In the genomic region with DNA sequence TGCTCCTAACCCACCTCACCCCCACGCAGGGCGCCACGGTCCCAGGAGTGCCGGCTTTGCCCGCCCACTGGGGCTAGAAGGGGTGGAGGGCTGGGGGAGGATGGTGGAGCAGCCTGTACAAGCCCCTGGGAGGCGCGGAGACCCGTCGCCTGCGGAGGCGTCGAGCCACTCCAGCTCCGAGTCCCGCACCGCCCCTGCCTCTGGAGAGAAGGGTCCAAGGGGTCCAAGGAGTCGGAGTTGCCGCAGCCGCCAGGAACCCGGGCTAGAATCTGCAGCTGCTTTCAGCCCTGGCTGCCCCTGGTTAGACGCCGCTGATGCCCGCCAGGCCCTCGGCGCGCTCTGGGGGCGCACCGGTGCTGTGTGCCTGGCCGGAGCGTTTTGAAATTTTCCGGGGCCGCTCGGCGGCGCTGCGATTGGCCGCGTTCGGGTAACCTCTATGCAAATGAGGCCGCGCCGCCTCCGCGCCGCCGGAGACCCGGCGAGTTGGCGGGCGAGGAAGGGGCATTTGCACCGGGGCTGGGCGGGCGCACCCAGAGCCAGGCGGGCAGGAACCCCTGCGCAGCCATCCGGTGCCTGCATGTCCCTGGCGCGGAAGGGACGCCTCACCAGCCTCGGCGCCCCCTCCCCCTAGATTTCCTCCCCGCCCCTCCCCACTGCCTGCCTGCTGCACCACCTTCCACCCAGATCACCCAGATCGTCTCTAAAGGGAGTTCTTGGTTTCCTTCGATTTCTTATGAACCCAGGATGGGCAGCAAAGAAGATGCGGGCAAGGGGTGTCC, we compare ENCODE assay signal across 8 cellular contexts. TPM values are rescaled to one million over a fixed set of nuclear protein-coding genes. Genes with fewer than 3 reads are reported as not detected.
DNase-seq lines count a peak whose midpoint lies in the region; FAIRE-seq and TF ChIP-seq lines count a peak whose summit lies in the region.

A gene with protein sequence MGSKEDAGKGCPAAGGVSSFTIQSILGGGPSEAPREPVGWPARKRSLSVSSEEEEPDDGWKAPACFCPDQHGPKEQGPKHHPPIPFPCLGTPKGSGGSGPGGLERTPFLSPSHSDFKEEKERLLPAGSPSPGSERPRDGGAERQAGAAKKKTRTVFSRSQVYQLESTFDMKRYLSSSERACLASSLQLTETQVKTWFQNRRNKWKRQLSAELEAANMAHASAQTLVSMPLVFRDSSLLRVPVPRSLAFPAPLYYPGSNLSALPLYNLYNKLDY (plus strand): TSS at position 502 of the 779 bp plus-strand sequence. CDS start 243 bp downstream, at position 745.

- peak within 1 kb of the TSS; percentile 15 for H3K4me3 ChIP-seq in neural cell (ENCODE audit: low read length)
- no peak within 1 kb of the TSS for H3K4me3 ChIP-seq in osteoblast (ENCODE audit: insufficient read depth, low read length)
- no peak within 1 kb of the TSS for H3K4me3 ChIP-seq in uterus

- H3K9me2 ChIP-seq in neural cell (ENCODE audit: insufficient read depth, low read length): no peaks in the 10 kb centered on the region

- no peaks in the 10 kb centered on the region for H3K9me3 Mint-ChIP-seq in activated naive CD4-positive, alpha-beta T cell treated with anti-CD3 and anti-CD28 coated beads, Interleukin-2, amount 10 ng/mL, durations not matched to agents 7 days and 5 days

- CTCF ChIA-PET in activated naive CD4-positive, alpha-beta T cell treated with anti-CD3 and anti-CD28 coated beads, Interleukin-2, amount 10 ng/mL, durations not matched to agents 7 days and 5 days (lab: Charles Lee): interaction anchor here (0.9 kb wide), 1 partner anchor 11 kb away, joined by 3 read pairs; no protein-coding TSS in a partner anchor

- H3F3A ChIP-seq in neural cell (ENCODE audit: insufficient read depth, low read length, poor library complexity, severe bottlenecking): no peaks in the 10 kb centered on the region

- no peak within 1 kb of the TSS for H3K4me2 ChIP-seq in neural cell (ENCODE audit: low read length)
- H3K4me2 ChIP-seq in osteoblast (ENCODE audit: insufficient read depth, low read length): no peak within 1 kb of the TSS

- H3K36me3 ChIP-seq in neural cell (ENCODE audit: insufficient read depth, low read length): no peaks in the 10 kb centered on the region
- no peaks in the 10 kb centered on the region for H3K36me3 ChIP-seq in osteoblast (ENCODE audit: insufficient read depth, low read length)
- H3K36me3 ChIP-seq in uterus: no peaks in the 10 kb centered on the region

- H3K27me3 Mint-ChIP-seq in activated naive CD4-positive, alpha-beta T cell treated with anti-CD3 and anti-CD28 coated beads, Interleukin-2, amount 10 ng/mL, durations not matched to agents 7 days and 5 days: peaks cover 89% of the 10 kb centered on the region

- FAIRE-seq in GM12891 (lab: Jason Lieb, UNC): peak; percentile 91

- H3K27me3 ChIP-seq in neural cell (ENCODE audit: insufficient read depth, low read depth, low read length): peaks cover 100% of the 10 kb centered on the region
- H3K27me3 ChIP-seq in osteoblast (ENCODE audit: insufficient read depth, low read length): peaks cover 99% of the 10 kb centered on the region
- peaks cover 33 to 93% of the 10 kb centered on the region in 2 donors for H3K27me3 ChIP-seq in uterus

- no peak for TF ChIP-seq EP300 in neural cell (conservative IDR thresholded peaks at IDR 0.05; ENCODE audit: poor library complexity, severe bottlenecking)

- TF ChIP-seq POLR2A in GM12891 (IDR thresholded peaks at IDR 0.05; ENCODE audit: low read depth, low read length) (no peak), uterus (IDR thresholded peaks at IDR 0.05) (no peak)

- intact Hi-C loops in uterus (cut with DNase I; ENCODE audit: low total_unique reads): no loop called here

- peak within 1 kb of the TSS; percentile 60 for H3K4me3 Mint-ChIP-seq in activated naive CD4-positive, alpha-beta T cell treated with anti-CD3 and anti-CD28 coated beads, Interleukin-2, amount 10 ng/mL, durations not matched to agents 7 days and 5 days

- H2AFZ ChIP-seq in neural cell (ENCODE audit: low read depth, low read length) (no peak within 1 kb of the TSS), osteoblast (ENCODE audit: low read length) (no peak within 1 kb of the TSS)

- no peaks in the 10 kb centered on the region for H4K20me1 ChIP-seq in neural cell (ENCODE audit: insufficient read depth)
- no peaks in the 10 kb centered on the region for H4K20me1 ChIP-seq in osteoblast (ENCODE audit: insufficient read depth, low read length)

- peaks cover 74% of the 10 kb centered on the region for H3K4me1 Mint-ChIP-seq in activated naive CD4-positive, alpha-beta T cell treated with anti-CD3 and anti-CD28 coated beads, Interleukin-2, amount 10 ng/mL, durations not matched to agents 7 days and 5 days

- peak within 1 kb of the TSS; percentile 82 for H3K27ac Mint-ChIP-seq in activated naive CD4-positive, alpha-beta T cell treated with anti-CD3 and anti-CD28 coated beads, Interleukin-2, amount 10 ng/mL, durations not matched to agents 7 days and 5 days

- DNase-seq in GM12891 (ENCODE audit: insufficient read length, low spot score): no peak
- DNase-seq in KBM-7: peak; percentile 72
- DNase-seq in activated naive CD4-positive, alpha-beta T cell treated with anti-CD3 and anti-CD28 coated beads, Interleukin-2, amount 10 ng/mL, durations not matched to agents 7 days and 5 days: peak; percentile 53
- no peak for DNase-seq in osteoblast (ENCODE audit: insufficient read length, low spot score, missing footprints)
- DNase-seq in nucleus accumbens (lab: John Stamatoyannopoulos, UW): no peak
- no peak for DNase-seq in uterus
- no peak for DNase-seq in dedifferentiated amniotic fluid mesenchymal stem cell (ENCODE audit: extremely low spot score)

- no peaks in the 10 kb centered on the region for H3K4me1 ChIP-seq in osteoblast (ENCODE audit: insufficient read depth, low read length)
- peaks cover 0 to 11% of the 10 kb centered on the region in 2 donors for H3K4me1 ChIP-seq in uterus

- H3K9ac ChIP-seq in neural cell (ENCODE audit: low read length): no peak within 1 kb of the TSS

- TF ChIP-seq RAD21 in neural cell (conservative IDR thresholded peaks at IDR 0.05): no peak

- no peaks in the 10 kb centered on the region for H3K9me3 ChIP-seq in neural cell (ENCODE audit: low read length)
- no peaks in the 10 kb centered on the region for H3K9me3 ChIP-seq in osteoblast (ENCODE audit: low read depth, low read length)
- H3K9me3 ChIP-seq in uterus: no peaks in the 10 kb centered on the region

- H3K27ac ChIP-seq in neural cell (ENCODE audit: low read length) (no peak within 1 kb of the TSS), osteoblast (ENCODE audit: low read depth, low read length) (no peak within 1 kb of the TSS), uterus (no peak within 1 kb of the TSS)

- no peaks in the 10 kb centered on the region for H3K79me2 ChIP-seq in neural cell (replicated peaks; ENCODE audit: insufficient read depth, low read length)
- H3K79me2 ChIP-seq in osteoblast (ENCODE audit: insufficient read depth, low read length): no peaks in the 10 kb centered on the region

- H3K36me3 Mint-ChIP-seq in activated naive CD4-positive, alpha-beta T cell treated with anti-CD3 and anti-CD28 coated beads, Interleukin-2, amount 10 ng/mL, durations not matched to agents 7 days and 5 days: peaks cover 13% of the 10 kb centered on the region

- no peak for TF ChIP-seq CTCF in neural cell (IDR thresholded peaks at IDR 0.05; ENCODE audit: poor library complexity, severe bottlenecking)
- no peak for TF ChIP-seq CTCF in osteoblast (IDR thresholded peaks at IDR 0.05; ENCODE audit: extremely low read depth, low read depth, low read length)
- TF ChIP-seq CTCF in uterus (IDR thresholded peaks at IDR 0.05): no peak

- in situ Hi-C loops in KBM-7 (cut with MboI; ENCODE audit: low pct_unique_long_range_greater_than_20kb, low sequenced_read_pairs): loop anchor here (25.0 kb wide), 1 partner anchor 414 kb away; no protein-coding TSS in a partner anchor

TF ChIP-seq in GM12891, 5 proteins besides CTCF, POLR2A, EP300 and RAD21:
- peak; percentile 93; the same call in 1 of the 2 replicates for TF ChIP-seq POU2F2 (IDR thresholded peaks at IDR 0.05; ENCODE audit: low read depth, low read length)
- no peak for TF ChIP-seq SPI1 (IDR thresholded peaks at IDR 0.05; ENCODE audit: low read depth, low read length)

TF ChIP-seq in neural cell, 6 proteins besides CTCF, POLR2A, EP300 and RAD21:
- TF ChIP-seq SMC3 (conservative IDR thresholded peaks at IDR 0.05; ENCODE audit: poor library complexity) (no peak), EZH2 (IDR thresholded peaks at IDR 0.05; ENCODE audit: borderline replicate concordance, insufficient read depth, low read length, poor library complexity, severe bottlenecking) (peak; percentile 60)
TF ChIP-seq in neural cell: peak in this region for 1.

RNA-seq across cellular contexts. Expression of the gene that starts here (rescaled TPM):
- polyA plus RNA-seq in GM12891 (2012; ENCODE audit: low read depth, missing spikeins): 14.7 TPM
- not detected in 2 replicates for polyA plus RNA-seq in neural cell
- not detected in 2 replicates for polyA minus RNA-seq in neural cell
- total RNA-seq in osteoblast (not detected in 2 replicates), uterus (not detected)

Comparison
In these comparisons a context has a peak if more than half of its experiments do, and no peak if none do; other contexts are left out.
1. DNase-seq: peak in KBM-7 (single experiment) and activated naive CD4-positive, alpha-beta T cell treated with anti-CD3 and anti-CD28 coated beads, Interleukin-2, amount 10 ng/mL, durations not matched to agents 7 days and 5 days (single experiment); none in GM12891 (single experiment), osteoblast (single experiment), nucleus accumbens (0 of 56), uterus (0 of 2) and dedifferentiated amniotic fluid mesenchymal stem cell (single experiment).